ENCODE assay signal across 16 cellular contexts in the genomic region with DNA sequence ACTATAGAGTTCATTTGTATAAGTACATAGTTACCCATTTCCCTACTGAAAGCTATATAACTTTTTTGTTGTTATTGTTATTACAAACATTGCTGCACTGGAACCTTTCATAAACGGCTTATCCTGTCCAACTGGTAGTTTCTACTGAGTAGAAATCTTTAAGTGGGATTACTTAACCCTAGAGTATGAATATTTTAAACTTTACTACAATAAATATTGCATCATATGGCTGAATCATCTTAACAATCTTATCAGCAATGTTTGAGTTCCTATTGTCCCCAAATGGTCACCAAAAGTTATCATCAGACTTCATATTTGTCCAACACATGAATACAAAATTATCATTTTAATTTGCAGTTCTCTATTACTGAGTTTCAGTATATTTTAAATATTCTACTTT. TPM values are rescaled to one million over a fixed set of nuclear protein-coding genes. Genes with fewer than 3 reads are reported as not detected.
A peak's percentile ranks its signal among the peaks of the same experiment; 100 is the strongest.
DNase-seq lines count a peak whose midpoint lies in the region; ATAC-seq, FAIRE-seq and TF ChIP-seq lines count a peak whose summit lies in the region.
"Had no signal": no experiment of that assay in that cellular context is flagged by ENCODE, and none has a peak within 500 bp of the region (broad histone marks: within the 10 kb centered on the region; RNA-seq: fewer than 3 reads in every experiment).

No MANE protein-coding gene starts in this region.

- no TSS peak for BruUV-seq in HepG2 (replicated peaks; lab: Mats Ljungman, UMichigan)

- H4K20me1 ChIP-seq in HepG2 (ENCODE audit: insufficient read depth, low read length) = no peaks in the 10 kb centered on the region

- no peak for DNase-seq in HepG2 (ENCODE audit: low spot score)
- no peak for DNase-seq in right lobe of liver
- peak; percentile 32 for DNase-seq in OCI-M1 (lab: John Stamatoyannopoulos, UW)
- DNase-seq in choroid plexus epithelial cell (ENCODE audit: low read depth) = peak; percentile 5
- no peak for DNase-seq in 8988T
- DNase-seq: Caco-2; CD4-positive, CD25-positive, alpha-beta regulatory T cell; H9; NCI-H1105 treated with DMSO at 0.1 percent for 48 hours; NCI-H1694 treated with DMSO at 0.1 percent for 48 hours; NCI-H2107; NCI-H526 treated with DMSO at 0.1 percent for 48 hours had no signal

- no peak overlapping the region for H3K27ac ChIP-seq in HepG2 (ENCODE audit: extremely low read length, insufficient read depth, low read length)
- H3K27ac ChIP-seq in right lobe of liver = no peak overlapping the region

- H3K27me3 ChIP-seq in HepG2 (ENCODE audit: control insufficient read depth in 1 of 2, insufficient read depth in 2 of 2, low read length in 2 of 2) = no peaks in the 10 kb centered on the region
- H3K27me3 ChIP-seq in right lobe of liver = no peaks in the 10 kb centered on the region

- peaks cover 2% of the 10 kb centered on the region for H3K79me2 ChIP-seq in HepG2 (ENCODE audit: insufficient read depth, low read length)

- in situ Hi-C loops in HepG2 (cut with HindIII; ENCODE audit: extremely low pct_ligation_motif_present, low pct_unique_long_range_greater_than_20kb) = no loop called here

- TF ChIP-seq POLR2A in HepG2 (IDR thresholded peaks at IDR 0.05; ENCODE audit: insufficient read depth in 1 of 2, low read depth in 2 of 2, low read length in 2 of 2) (no peak), right lobe of liver (IDR thresholded peaks at IDR 0.05) (no peak)

- ATAC-seq in HepG2 (no peak), right lobe of liver (no peak), HG03354 (IDR thresholded peaks at IDR 0.05; ENCODE audit: poor library complexity, severe bottlenecking, unreplicated experiment) (no peak), GM21576 (IDR thresholded peaks at IDR 0.05; ENCODE audit: unreplicated experiment) (no peak), GM19328 (IDR thresholded peaks at IDR 0.05; ENCODE audit: unreplicated experiment) (no peak)

- H3K9ac ChIP-seq in HepG2 (ENCODE audit: insufficient read depth, low read depth, low read length) = no peak overlapping the region

- no peak for TF ChIP-seq RAD21 in HepG2 (CRISPR knock-in tag; IDR thresholded peaks at IDR 0.05)

- no peak for FAIRE-seq in HepG2 (lab: Jason Lieb, UNC)
- FAIRE-seq: GM19239 had no signal

- H3K9me3 ChIP-seq in HepG2 (ENCODE audit: low read length) (peaks cover 9% of the 10 kb centered on the region), right lobe of liver (no peaks in the 10 kb centered on the region)

- intact Hi-C loops in HepG2 (cut with micrococcal nuclease; ENCODE audit: unreplicated experiment) = no loop called here
- intact Hi-C loops in right lobe of liver (cut with DNase I) = no loop called here

- POLR2A ChIA-PET in HepG2 (lab: Yijun Ruan, JAX) = no interaction called here

- H3K36me3 ChIP-seq in HepG2 (replicated peaks in 1 of 2; ENCODE audit: control insufficient read depth in 1 of 2, insufficient read depth in 2 of 2, low read length in 2 of 2) (no peaks in the 10 kb centered on the region), right lobe of liver (no peaks in the 10 kb centered on the region)

- H2AFZ ChIP-seq in HepG2 (ENCODE audit: low read length) = no peak overlapping the region

- 84% methylated on average over 1 of the region's 1 CpG for WGBS in HepG2 (ENCODE audit: low lambda C conversion rate)
- 72% methylated on average over 1 of the region's 1 CpG for WGBS in right lobe of liver (ENCODE audit: insufficient coverage, low coverage, low lambda C conversion rate, missing lambda C conversion rate)

- H3K4me1 ChIP-seq in HepG2 (ENCODE audit: insufficient read depth, low read length) = no peaks in the 10 kb centered on the region
- H3K4me1 ChIP-seq in right lobe of liver = no peaks in the 10 kb centered on the region
- H3K4me1 ChIP-seq: Caco-2 had no signal

- CTCF ChIA-PET in HepG2 (lab: Yijun Ruan, JAX; ENCODE audit: low intra/inter-chr PET ratio, low total read pairs) = no interaction called here

- no peak overlapping the region for H3K4me2 ChIP-seq in HepG2 (ENCODE audit: low read depth, low read length)

- TF ChIP-seq EP300 in HepG2 (IDR thresholded peaks at IDR 0.05; ENCODE audit: low read depth in 2 of 2, low read length in 2 of 2) (no peak), HepG2 (CRISPR knock-in tag; IDR thresholded peaks at IDR 0.05; ENCODE audit: borderline replicate concordance) (no peak)

- H3K4me3 ChIP-seq in HepG2 (replicated peaks in 1 of 3; ENCODE audit: insufficient read depth in 1 of 3, low read depth in 2 of 3, low read length in 3 of 3) (no peak overlapping the region), right lobe of liver (no peak overlapping the region), choroid plexus epithelial cell (ENCODE audit: low read depth, low read length) (no peak overlapping the region)

- no peak for TF ChIP-seq CTCF in HepG2 (CRISPR knock-in tag; IDR thresholded peaks at IDR 0.05)
- TF ChIP-seq CTCF in right lobe of liver (IDR thresholded peaks at IDR 0.05) = no peak
- no peak for TF ChIP-seq CTCF in choroid plexus epithelial cell (conservative IDR thresholded peaks at IDR 0.05; ENCODE audit: low read depth, low read length)

TF ChIP-seq in HepG2, 621 proteins besides CTCF, POLR2A, EP300 and RAD21:
- no peak for TF ChIP-seq ATF1 (CRISPR knock-in tag; IDR thresholded peaks at IDR 0.05)
- no peak for TF ChIP-seq NCOA5 (CRISPR knock-in tag; IDR thresholded peaks at IDR 0.05)
- peak; percentile 38; the same call in 1 of the 2 replicates for TF ChIP-seq CEBPB (IDR thresholded peaks at IDR 0.05; ENCODE audit: borderline replicate concordance, low read depth, low read length)
- no peak for TF ChIP-seq TGIF2 (CRISPR knock-in tag; IDR thresholded peaks at IDR 0.05)
- TF ChIP-seq ATF7 (IDR thresholded peaks at IDR 0.05) = peak; percentile 5; the same call in 1 of the 2 replicates
- TF ChIP-seq ATF7 (CRISPR knock-in tag; IDR thresholded peaks at IDR 0.05) = no peak
- no peak for TF ChIP-seq ZNF331 (CRISPR knock-in tag; IDR thresholded peaks at IDR 0.05)
- no peak for TF ChIP-seq ZNF883 (CRISPR knock-in tag; IDR thresholded peaks at IDR 0.05; ENCODE audit: not compliant biosample characterization)
- TF ChIP-seq ZNF232 (CRISPR knock-in tag; IDR thresholded peaks at IDR 0.05; ENCODE audit: borderline replicate concordance) = no peak

RNA-seq across cellular contexts. Expression of a gene that starts 40.5 kb away (rescaled TPM):
- total RNA-seq in HepG2 (2016; rRNA removed; fragmentation: Illumina TruSeq; extraction: Trizol) = 14.5 and 16.5 TPM in 2 replicates
- total RNA-seq in HepG2 (2016; cell fraction: cytosol; rRNA removed; fragmentation: Illumina TruSeq; extraction: Trizol; ENCODE audit: low read depth) = 12.9 and 14.7 TPM in 2 replicates
- 15.7 and 17.7 TPM in 2 replicates for total RNA-seq in HepG2 (2016; cell fraction: insoluble cytoplasmic fraction; rRNA removed; fragmentation: Illumina TruSeq; extraction: Trizol)
- 6.3 and 9.2 TPM in 2 replicates for total RNA-seq in HepG2 (2016; cell fraction: membrane; rRNA removed; fragmentation: Illumina TruSeq; extraction: Trizol)
- total RNA-seq in HepG2 (2016; cell fraction: nucleus; rRNA removed; fragmentation: Illumina TruSeq; extraction: Trizol) = 28.7 and 32.0 TPM in 2 replicates
- polyA plus RNA-seq in HepG2 (2011; rRNA removed) = 3.8 and 5.3 TPM in 2 replicates
- polyA plus RNA-seq in HepG2 (2011; cell fraction: cytosol; rRNA removed) = 1.4 and 2.2 TPM in 2 replicates
- polyA plus RNA-seq in HepG2 (2011; cell fraction: nucleus; rRNA removed) = 3.8 TPM in 2 replicates
- 7.5 and 8.0 TPM in 2 replicates for polyA plus RNA-seq in HepG2 (2012)
- polyA plus RNA-seq in HepG2 (2016; cell fraction: cytosol; fragmentation: Illumina TruSeq; extraction: Trizol; ENCODE audit: low read depth) = 4.7 and 5.7 TPM in 2 replicates
- 9.4 and 11.8 TPM in 2 replicates for polyA plus RNA-seq in HepG2 (2016; cell fraction: insoluble cytoplasmic fraction; fragmentation: Illumina TruSeq; extraction: Trizol; ENCODE audit: low read depth)
- polyA plus RNA-seq in HepG2 (2016; cell fraction: membrane; fragmentation: Illumina TruSeq; extraction: Trizol; ENCODE audit: low read depth) = 4.8 and 6.3 TPM in 2 replicates
- polyA plus RNA-seq in HepG2 (2016; cell fraction: nucleus; fragmentation: Illumina TruSeq; extraction: Trizol; ENCODE audit: insufficient read depth, low read depth) = 8.6 and 9.4 TPM in 2 replicates
- 5.2 and 7.8 TPM in 2 replicates for polyA minus RNA-seq in HepG2 (2011; rRNA and poly(A)+ RNA removed; ENCODE audit: low replicate concordance)
- 5.4 and 7.4 TPM in 2 replicates for polyA minus RNA-seq in HepG2 (2011; cell fraction: cytosol; rRNA and poly(A)+ RNA removed)
- 53.7 and 60.4 TPM in 2 replicates for polyA minus RNA-seq in HepG2 (2011; cell fraction: nucleus; rRNA and poly(A)+ RNA removed)
- 1 to 10 TPM; 4.3 to 8.7 (median 6.2) TPM for total RNA-seq in right lobe of liver

Comparison
In these comparisons a context has a peak if more than half of its experiments do, and no peak if none do; other contexts are left out.
1. DNase-seq: peak in OCI-M1 (single experiment) and choroid plexus epithelial cell (single experiment); none in HepG2 (single experiment), right lobe of liver (0 of 3) and 8988T (single experiment).